ENCODE assay signal across 15 cellular contexts in genomic region chr14:99001241-99001640, GRCh38.
A peak's percentile ranks its signal among the peaks of the same experiment; 100 is the strongest.
DNase-seq lines count a peak whose midpoint lies in the region; TF ChIP-seq lines count a peak whose summit lies in the region.
"Had no signal": no experiment of that assay in that cellular context is flagged by ENCODE, and none has a peak within 500 bp of the region (broad histone marks: within the 10 kb centered on the region; RNA-seq: fewer than 3 reads in every experiment).

No MANE protein-coding gene starts in this region.

- no peak for TF ChIP-seq RAD21 in SK-N-SH (IDR thresholded peaks at IDR 0.05; ENCODE audit: low read length)

- H3F3A ChIP-seq in SK-N-SH (replicated peaks; ENCODE audit: insufficient read depth): no peaks in the 10 kb centered on the region

- no peak overlapping the region for H3K9ac ChIP-seq in SK-N-SH
- H3K9ac ChIP-seq in endodermal cell (ENCODE audit: extremely low read depth, low read length, poor library complexity, severe bottlenecking): no peak overlapping the region
- H3K9ac ChIP-seq in colonic mucosa (ENCODE audit: low read depth in 2 of 2, low read length in 2 of 2): no peak overlapping the region

- intact Hi-C loops in vagina (cut with DNase I) (no loop called here), colonic mucosa (cut with DNase I) (no loop called here)

- TF ChIP-seq POLR2A in NB4 (IDR thresholded peaks at IDR 0.05; ENCODE audit: extremely low read depth, insufficient read length): no peak
- no peak for TF ChIP-seq POLR2A in vagina (IDR thresholded peaks at IDR 0.05)

- 0 out of 2 replicates have a peak overlapping the region, but pooled peaks have one; percentile 22 for H2AFZ ChIP-seq in SK-N-SH (ENCODE audit: low read depth)

- no peaks in the 10 kb centered on the region for H3K36me3 Mint-ChIP-seq in endodermal cell (ENCODE audit: low read depth)
- H3K36me3 Mint-ChIP-seq: CD8-positive, alpha-beta memory T cell had no signal

- H3K4me3 Mint-ChIP-seq in endodermal cell: no peak overlapping the region
- H3K4me3 Mint-ChIP-seq: CD14-positive monocyte; CD8-positive, alpha-beta memory T cell; HFFc6 had no signal

- TF ChIP-seq CTCF in NB4 (IDR thresholded peaks at IDR 0.05; ENCODE audit: low read depth, low read length) (no peak), SK-N-SH (IDR thresholded peaks at IDR 0.05) (no peak), endodermal cell (conservative IDR thresholded peaks at IDR 0.05) (no peak), vagina (IDR thresholded peaks at IDR 0.05) (no peak), colonic mucosa (IDR thresholded peaks at IDR 0.05) (no peak)

- TF ChIP-seq EP300 in SK-N-SH (IDR thresholded peaks at IDR 0.05; ENCODE audit: borderline replicate concordance in 1 of 2, low read depth in 1 of 2, low read length in 1 of 2): no peak

- no peak overlapping the region for H3K27ac ChIP-seq in SK-N-SH (ENCODE audit: low read depth in 2 of 2, low read length in 1 of 2)
- H3K27ac ChIP-seq in endodermal cell (ENCODE audit: low read depth, low read length): no peak overlapping the region
- no peak overlapping the region for H3K27ac ChIP-seq in vagina
- no peak overlapping the region for H3K27ac ChIP-seq in colonic mucosa
- H3K27ac ChIP-seq: A549 had no signal

- CTCF ChIA-PET in SK-N-SH (lab: Yijun Ruan, JAX): no interaction called here

- peak overlapping the region; percentile 41; the same call in 1 of the 2 replicates for H3K4me2 ChIP-seq in SK-N-SH
- H3K4me2 ChIP-seq: A549 had no signal

- no peaks in the 10 kb centered on the region for H3K9me2 ChIP-seq in SK-N-SH

- no peak overlapping the region for H3K27ac Mint-ChIP-seq in endodermal cell
- H3K27ac Mint-ChIP-seq: CD14-positive monocyte, HFFc6 had no signal

- H3K4me1 ChIP-seq in SK-N-SH (ENCODE audit: control insufficient read depth in 1 of 2, insufficient read depth in 2 of 2, low read depth in 1 of 2, low read length in 1 of 2): no peaks in the 10 kb centered on the region
- no peaks in the 10 kb centered on the region for H3K4me1 ChIP-seq in endodermal cell (ENCODE audit: control insufficient read depth, insufficient read depth, low read length)
- H3K4me1 ChIP-seq in vagina: no peaks in the 10 kb centered on the region
- no peaks in the 10 kb centered on the region for H3K4me1 ChIP-seq in colonic mucosa
- H3K4me1 ChIP-seq: A549, Caco-2 had no signal

- H4K20me1 ChIP-seq in SK-N-SH (ENCODE audit: insufficient read depth): no peaks in the 10 kb centered on the region

- DNase-seq in NB4 (ENCODE audit: low read depth) (peak; percentile 16), SK-N-SH (no peak), endodermal cell (peak; percentile 32), vagina (ENCODE audit: extremely low spot score in 2 of 2) (peak; percentile 61 to 67), colonic mucosa (no peak), A172 (ENCODE audit: low spot score) (no peak)
- no peak for DNase-seq in activated CD8-positive, alpha-beta memory T cell treated with anti-CD3 and anti-CD28 coated beads, Interleukin-2, amount 50 U/mL, for 48 hours
- DNase-seq: Caco-2; CD8-positive, alpha-beta memory T cell; DND-41; GDM1; HCEC 1CT; HFFc6 had no signal

- H3K4me3 ChIP-seq in NB4 (ENCODE audit: low read depth, low read length) (no peak overlapping the region), SK-N-SH (ENCODE audit: low read depth in 2 of 2, low read length in 1 of 2) (peak overlapping the region in 1 of 2 experiments; percentile 32; a peak in 1 of 4 replicates), endodermal cell (ENCODE audit: low read length) (no peak overlapping the region), vagina (no peak overlapping the region), colonic mucosa (no peak overlapping the region)
- H3K4me3 ChIP-seq: A549 had no signal

- no peaks in the 10 kb centered on the region for H3K79me2 ChIP-seq in SK-N-SH (ENCODE audit: insufficient read depth)

- WGBS in SK-N-SH (ENCODE audit: low lambda C conversion rate): 4% methylated on average over 6 of the region's 7 CpGs
- 92 to 95% methylated on average over 7 of the region's 7 CpGs for WGBS in endodermal cell (ENCODE audit: insufficient coverage in 1 of 2, insufficient read length in 1 of 2), 2 experiments

- peaks cover 16% of the 10 kb centered on the region for H3K27me3 Mint-ChIP-seq in endodermal cell (ENCODE audit: insufficient read depth)

- H3K36me3 ChIP-seq in SK-N-SH (replicated peaks in 1 of 2; ENCODE audit: control insufficient read depth in 1 of 2, insufficient read depth in 2 of 2, low read length in 1 of 2): no peaks in the 10 kb centered on the region
- no peaks in the 10 kb centered on the region for H3K36me3 ChIP-seq in endodermal cell (ENCODE audit: control insufficient read depth, insufficient read depth, low read length)
- H3K36me3 ChIP-seq in vagina: no peaks in the 10 kb centered on the region
- no peaks in the 10 kb centered on the region for H3K36me3 ChIP-seq in colonic mucosa

- no peaks in the 10 kb centered on the region for H3K9me3 Mint-ChIP-seq in endodermal cell
- H3K9me3 Mint-ChIP-seq: CD8-positive, alpha-beta memory T cell had no signal

- peaks cover 11% of the 10 kb centered on the region for H3K4me1 Mint-ChIP-seq in endodermal cell
- H3K4me1 Mint-ChIP-seq: CD8-positive, alpha-beta memory T cell had no signal

- H3K9me3 ChIP-seq in SK-N-SH: no peaks in the 10 kb centered on the region
- H3K9me3 ChIP-seq in endodermal cell (ENCODE audit: control insufficient read depth, low read length): no peaks in the 10 kb centered on the region
- H3K9me3 ChIP-seq in vagina: no peaks in the 10 kb centered on the region
- H3K9me3 ChIP-seq in colonic mucosa: no peaks in the 10 kb centered on the region
- H3K9me3 ChIP-seq: A549, Caco-2 had no signal

- POLR2A ChIA-PET in SK-N-SH (lab: Yijun Ruan, JAX): no interaction called here

- H3K27me3 ChIP-seq in SK-N-SH (ENCODE audit: insufficient read depth): peaks cover 26% of the 10 kb centered on the region; the same call in 1 of the 2 replicates
- no peaks in the 10 kb centered on the region for H3K27me3 ChIP-seq in endodermal cell (ENCODE audit: control insufficient read depth, insufficient read depth, low read length, poor library complexity, severe bottlenecking)
- no peaks in the 10 kb centered on the region for H3K27me3 ChIP-seq in vagina
- H3K27me3 ChIP-seq in colonic mucosa: no peaks in the 10 kb centered on the region

TF ChIP-seq in SK-N-SH, 30 proteins besides CTCF, POLR2A, EP300 and RAD21:
- TF ChIP-seq SMC3 (IDR thresholded peaks at IDR 0.05; ENCODE audit: low read depth, low read length): no peak
- no peak for TF ChIP-seq RCOR1 (IDR thresholded peaks at IDR 0.05; ENCODE audit: low read length)
- TF ChIP-seq NRF1 (IDR thresholded peaks at IDR 0.05; ENCODE audit: low read depth, low read length): no peak
- no peak for TF ChIP-seq POLR2AphosphoS5 (IDR thresholded peaks at IDR 0.05; ENCODE audit: low read depth, low read length)
- no peak for TF ChIP-seq TAF1 (IDR thresholded peaks at IDR 0.05; ENCODE audit: borderline replicate concordance, low read depth, low read length)
- peak; percentile 35; the same call in 1 of the 2 replicates for TF ChIP-seq USF1 (IDR thresholded peaks at IDR 0.05; ENCODE audit: borderline replicate concordance, low read depth)
- TF ChIP-seq TEAD4 (IDR thresholded peaks at IDR 0.05; ENCODE audit: borderline replicate concordance, insufficient read depth): no peak
- no peak for TF ChIP-seq SIN3A (IDR thresholded peaks at IDR 0.05; ENCODE audit: borderline replicate concordance, low read depth, low read length)
- TF ChIP-seq ELF1 (IDR thresholded peaks at IDR 0.05): no peak

Comparison
In these comparisons a context has a peak if more than half of its experiments do, and no peak if none do; other contexts are left out.
1. DNase-seq: peak in NB4 (single experiment), endodermal cell (single experiment) and vagina (2 of 2); none in SK-N-SH (single experiment), colonic mucosa (single experiment), activated CD8-positive, alpha-beta memory T cell treated with anti-CD3 and anti-CD28 coated beads, Interleukin-2, amount 50 U/mL, for 48 hours (single experiment) and A172 (single experiment).